22 cellular contexts compared by ENCODE assay signal in the genomic region with DNA sequence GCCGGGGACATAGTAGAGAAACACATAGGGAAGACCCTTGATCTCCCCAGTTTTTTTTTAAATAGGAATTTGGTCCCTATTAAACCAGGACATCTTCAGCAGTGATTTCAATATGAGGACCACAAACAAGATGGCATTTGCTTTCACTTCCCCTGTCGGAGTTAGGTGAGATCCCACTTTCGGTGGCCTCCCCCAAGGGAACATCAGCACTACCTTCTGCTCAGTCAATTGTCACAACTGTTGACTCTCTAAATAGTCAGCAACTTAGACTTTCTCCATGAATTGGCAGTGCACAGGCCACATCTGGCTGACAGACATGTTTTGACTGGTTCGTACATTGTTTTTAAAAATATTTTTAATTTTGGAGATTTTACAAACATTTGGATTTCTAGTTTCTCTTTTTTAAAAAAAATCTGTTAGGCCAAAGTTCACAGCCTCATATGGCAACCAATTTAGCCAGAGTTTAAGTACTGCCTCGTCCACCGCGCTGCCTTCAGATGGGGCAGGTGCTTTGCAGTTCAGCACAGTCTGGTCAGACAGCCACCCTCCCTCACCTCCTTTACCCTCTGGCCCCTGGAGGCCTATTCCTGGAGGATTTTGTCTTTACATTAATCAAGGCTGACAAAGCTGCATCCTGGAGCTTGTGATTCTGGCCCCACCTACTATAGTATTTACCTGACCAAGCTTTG.
DNase-seq lines count a peak whose midpoint lies in the region; ATAC-seq, FAIRE-seq and TF ChIP-seq lines count a peak whose summit lies in the region.
"Had no signal": no experiment of that assay in that cellular context is flagged by ENCODE, and none has a peak within 500 bp of the region (broad histone marks: within the 10 kb centered on the region; RNA-seq: fewer than 3 reads in every experiment).

No MANE protein-coding gene starts in this region.

- no peak for TF ChIP-seq EP300 in GM12878 (IDR thresholded peaks at IDR 0.05; ENCODE audit: borderline replicate concordance in 1 of 2, control insufficient read depth in 1 of 2, low read depth in 2 of 2, low read length in 2 of 2)

- RAD21 ChIA-PET in GM12878 (lab: Charles Lee; ENCODE audit: unreplicated experiment) = no interaction called here

- in situ Hi-C loops in GM12878 (cut with MboI) (no loop called here), HAP-1 (cut with MboI; ENCODE audit: low sequenced_read_pairs) (no loop called here)

- TF ChIP-seq CTCF in GM12865 (IDR thresholded peaks at IDR 0.05; ENCODE audit: insufficient read depth, low read depth, low read length, missing control alignments) (no peak), GM12878 (IDR thresholded peaks at IDR 0.05 in 2 of 3, conservative IDR thresholded peaks at IDR 0.05 in 1 of 3; ENCODE audit: control insufficient read depth in 2 of 3, extremely low read depth in 1 of 3, insufficient read depth in 1 of 3, low read depth in 3 of 3, low read length in 3 of 3) (no peak), body of pancreas (IDR thresholded peaks at IDR 0.05) (no peak), foreskin keratinocyte (conservative IDR thresholded peaks at IDR 0.05) (no peak)

- CTCF ChIA-PET in GM12878 (lab: Yijun Ruan, JAX) = interaction anchor here (0.5 kb wide), 1 partner anchor 15 kb away, joined by 3 read pairs; no protein-coding TSS in a partner anchor

- SMC1A ChIA-PET in GM12878 (lab: Charles Lee; ENCODE audit: uncharacterized antibody, unreplicated experiment) = no interaction called here

- no peak overlapping the region for H3K27ac ChIP-seq in GM12878 (ENCODE audit: control insufficient read depth, insufficient read depth)
- no peak overlapping the region for H3K27ac ChIP-seq in body of pancreas
- no peak overlapping the region for H3K27ac ChIP-seq in foreskin keratinocyte
- H3K27ac ChIP-seq: left lung, stomach, VCaP had no signal

- H3K4me3 ChIP-seq in GM12865 (ENCODE audit: low read depth, low read length) (no peak overlapping the region), GM12878 (no peak overlapping the region), body of pancreas (no peak overlapping the region), HAP-1 (no peak overlapping the region)
- H3K4me3 ChIP-seq: left lung, stomach had no signal

- DNase-seq in GM12865 (ENCODE audit: low read depth) (peak; percentile 44), GM12878 (ENCODE audit: low read depth, low spot score) (no peak), body of pancreas (no peak), HAP-1 (ENCODE audit: low spot score in 2 of 2) (no peak), foreskin keratinocyte (no peak), AG08396 (ENCODE audit: low spot score) (no peak)
- DNase-seq: ACHN; activated CD4-positive, alpha-beta memory T cell treated with anti-CD3 and anti-CD28 coated beads, Interleukin-2, amount 10 ng/mL, durations not matched to agents 7 days and 5 days; activated naive CD4-positive, alpha-beta T cell treated with anti-CD3 and anti-CD28 coated beads, Interleukin-2, amount 10 ng/mL, durations not matched to agents 7 days and 5 days; activated T-cell treated with anti-CD3 and anti-CD28 coated beads, Interleukin-2, amount 50 U/mL, for 24 hours; CD8-positive, alpha-beta T cell; foreskin melanocyte; left lung; NCI-H1694 treated with DMSO at 0.1 percent for 48 hours; NCI-H446; nucleus accumbens; right cardiac atrium; Right ventricle myocardium superior; stomach had no signal

- no TSS peak for BruUV-seq in GM12878 (replicated peaks; lab: Mats Ljungman, UMichigan)

- no peak overlapping the region for H3K4me2 ChIP-seq in GM12878 (ENCODE audit: control insufficient read depth, insufficient read depth)

- ATAC-seq in GM21381 (IDR thresholded peaks at IDR 0.05; ENCODE audit: unreplicated experiment) (peak; percentile 48), HG03108 (IDR thresholded peaks at IDR 0.05; ENCODE audit: unreplicated experiment) (peak; percentile 48), GM12878 (peak; percentile 86), body of pancreas (no peak), foreskin keratinocyte (no peak)
- ATAC-seq: CD8-positive, alpha-beta T cell; left lung; right cardiac atrium had no signal

- H2AFZ ChIP-seq in GM12878 (ENCODE audit: control insufficient read depth, low read depth, low read length) = no peak overlapping the region

- no peaks in the 10 kb centered on the region for H3K27me3 ChIP-seq in GM12878 (replicated peaks in 1 of 2; ENCODE audit: control insufficient read depth in 2 of 2, insufficient read depth in 2 of 2, low read length in 1 of 2)
- H3K27me3 ChIP-seq in body of pancreas = no peaks in the 10 kb centered on the region
- H3K27me3 ChIP-seq in HAP-1 (ENCODE audit: low read depth) = no peaks in the 10 kb centered on the region
- peaks cover 8% of the 10 kb centered on the region for H3K27me3 ChIP-seq in foreskin keratinocyte
- H3K27me3 ChIP-seq: left lung, stomach had no signal

- intact Hi-C loops in GM12878 (cut with micrococcal nuclease; ENCODE audit: unreplicated experiment) (no loop called here), body of pancreas (cut with DNase I) (no loop called here)

- FAIRE-seq in GM12878 (lab: Jason Lieb, UNC) = no peak

- POLR2A ChIA-PET in GM12878 (lab: Charles Lee) = no interaction called here

- H3K9ac ChIP-seq in GM12878 (ENCODE audit: control insufficient read depth, insufficient read depth, low read length) = no peak overlapping the region

- no peaks in the 10 kb centered on the region for H3K79me2 ChIP-seq in GM12878 (ENCODE audit: control insufficient read depth, insufficient read depth, low read length)

- no peaks in the 10 kb centered on the region for H3K9me3 ChIP-seq in GM12878 (replicated peaks; ENCODE audit: control insufficient read depth, insufficient read depth, low read length)
- no peaks in the 10 kb centered on the region for H3K9me3 ChIP-seq in body of pancreas
- H3K9me3 ChIP-seq in HAP-1 = no peaks in the 10 kb centered on the region
- H3K9me3 ChIP-seq: left lung, stomach had no signal

- H3K4me1 ChIP-seq in GM12878 (ENCODE audit: control insufficient read depth, insufficient read depth, low read length) (0 out of 2 replicates have a peak, but pooled peaks cover 3% of the 10 kb centered on the region), body of pancreas (no peaks in the 10 kb centered on the region), HAP-1 (no peaks in the 10 kb centered on the region), foreskin keratinocyte (no peaks in the 10 kb centered on the region)
- H3K4me1 ChIP-seq: left lung, stomach had no signal

- no peaks in the 10 kb centered on the region; the same call in 1 of the 2 replicates for H4K20me1 ChIP-seq in GM12878 (ENCODE audit: control insufficient read depth, insufficient read depth)

- 5% methylated on average over 7 of the region's 7 CpGs for WGBS in GM12878 (ENCODE audit: insufficient coverage, insufficient replicate concordance, low lambda C conversion rate, missing lambda C conversion rate)
- 93 to 94% methylated on average over 7 of the region's 7 CpGs for WGBS in body of pancreas, 2 donors

- H3K36me3 ChIP-seq in GM12878 (ENCODE audit: control insufficient read depth in 2 of 2, insufficient read depth in 2 of 2, low read length in 1 of 2) (no peaks in the 10 kb centered on the region), body of pancreas (replicated peaks in 1 of 2; ENCODE audit: insufficient read depth in 1 of 2, low read depth in 2 of 2) (no peaks in the 10 kb centered on the region), HAP-1 (replicated peaks) (no peaks in the 10 kb centered on the region)
- H3K36me3 ChIP-seq: left lung, stomach had no signal

- TF ChIP-seq POLR2A in GM12878 (IDR thresholded peaks at IDR 0.05; ENCODE audit: low read depth, low read length) (no peak), body of pancreas (IDR thresholded peaks at IDR 0.05) (no peak)

- TF ChIP-seq RAD21 in GM12878 (IDR thresholded peaks at IDR 0.05; ENCODE audit: insufficient read depth, low read depth, low read length) = no peak

TF ChIP-seq in GM12878, 131 proteins besides CTCF, POLR2A, EP300 and RAD21:
- 0 out of 4 replicates have a peak, but pooled peaks of 1 of the 2 experiments have one; percentile 15 for TF ChIP-seq IKZF2 (IDR thresholded peaks at IDR 0.05)
- TF ChIP-seq TARDBP (IDR thresholded peaks at IDR 0.05; ENCODE audit: borderline replicate concordance) = no peak
- TF ChIP-seq SPI1 (IDR thresholded peaks at IDR 0.05; ENCODE audit: borderline replicate concordance, insufficient read depth, low read depth, low read length) = peak; percentile 76; the same call in 1 of the 2 replicates
- TF ChIP-seq GATAD2B (conservative IDR thresholded peaks at IDR 0.05; ENCODE audit: low read depth) = no peak
- peak; percentile 28 for TF ChIP-seq MEF2B (IDR thresholded peaks at IDR 0.05; ENCODE audit: partially characterized antibody, poor library complexity, severe bottlenecking)
TF ChIP-seq in GM12878: peak in this region for 3.

Comparison
In these comparisons a context has a peak if more than half of its experiments do, and no peak if none do; other contexts are left out.
1. ATAC-seq: peak in GM21381 (single experiment), HG03108 (single experiment) and GM12878 (single experiment); none in body of pancreas (single experiment) and foreskin keratinocyte (single experiment).